In genomic region chr7:50474382-50475155, GRCh38 we compare ENCODE assay signal across 23 cellular contexts. TPM values are rescaled to one million over a fixed set of nuclear protein-coding genes. Genes with fewer than 3 reads are reported as not detected.
DNase-seq lines count a peak whose midpoint lies in the region; ATAC-seq and TF ChIP-seq lines count a peak whose summit lies in the region.
"Had no signal": no experiment of that assay in that cellular context is flagged by ENCODE, and none has a peak within 500 bp of the region (broad histone marks: within the 10 kb centered on the region; RNA-seq: fewer than 3 reads in every experiment).

No MANE protein-coding gene starts in this region.

- in situ Hi-C loops in gastrocnemius medialis (cut with MboI; ENCODE audit: low sequenced_read_pairs in 4 of 4), result loop anchor here in 3 of 4 donors (25.0 kb wide), 5 partner anchors 213 to 888 kb away; partner anchors contain the start of gene GRB10 (in 2 of the 3)

- no peak overlapping the region for H3K4me3 Mint-ChIP-seq in activated CD4-positive, alpha-beta T cell treated with anti-CD3 and anti-CD28 coated beads, Interleukin-2, amount 10 ng/mL, durations not matched to agents 24 days and 14 days
- H3K4me3 Mint-ChIP-seq: activated naive CD4-positive, alpha-beta T cell treated with anti-CD3 and anti-CD28 coated beads, Interleukin-2, amount 50 U/mL, for 24 hours; H9; naive thymus-derived CD4-positive, alpha-beta T cell; WTC11 had no signal

- H3K4me1 ChIP-seq in foreskin keratinocyte, result no peaks in the 10 kb centered on the region
- H3K4me1 ChIP-seq in gastrocnemius medialis, result peaks cover 8 to 18% of the 10 kb centered on the region in 2 donors
- H3K4me1 ChIP-seq: left ventricle myocardium inferior, upper lobe of left lung had no signal

- no peak for TF ChIP-seq POLR2A in gastrocnemius medialis (IDR thresholded peaks at IDR 0.05)

- TF ChIP-seq CTCF in foreskin keratinocyte (conservative IDR thresholded peaks at IDR 0.05) (no peak), gastrocnemius medialis (IDR thresholded peaks at IDR 0.05 in 4 of 5, conservative IDR thresholded peaks at IDR 0.05 in 1 of 5) (no peak)

- H3K9me3 Mint-ChIP-seq in activated CD4-positive, alpha-beta T cell treated with anti-CD3 and anti-CD28 coated beads, Interleukin-2, amount 10 ng/mL, durations not matched to agents 24 days and 14 days, result no peaks in the 10 kb centered on the region
- H3K9me3 Mint-ChIP-seq: activated naive CD4-positive, alpha-beta T cell treated with anti-CD3 and anti-CD28 coated beads, Interleukin-2, amount 50 U/mL, for 24 hours; H9; naive thymus-derived CD4-positive, alpha-beta T cell; WTC11 had no signal

- H3K36me3 ChIP-seq in gastrocnemius medialis, result no peaks in the 10 kb centered on the region
- H3K36me3 ChIP-seq: left ventricle myocardium inferior, upper lobe of left lung had no signal

- no peak overlapping the region for H3K4me3 ChIP-seq in gastrocnemius medialis
- H3K4me3 ChIP-seq: coronary artery, K562, left ventricle myocardium inferior, upper lobe of left lung had no signal

- no peaks in the 10 kb centered on the region for H3K36me3 Mint-ChIP-seq in activated CD4-positive, alpha-beta T cell treated with anti-CD3 and anti-CD28 coated beads, Interleukin-2, amount 10 ng/mL, durations not matched to agents 24 days and 14 days (ENCODE audit: low read depth)
- H3K36me3 Mint-ChIP-seq: activated naive CD4-positive, alpha-beta T cell treated with anti-CD3 and anti-CD28 coated beads, Interleukin-2, amount 50 U/mL, for 24 hours; naive thymus-derived CD4-positive, alpha-beta T cell; WTC11 had no signal

- H3K27ac Mint-ChIP-seq in activated CD4-positive, alpha-beta T cell treated with anti-CD3 and anti-CD28 coated beads, Interleukin-2, amount 10 ng/mL, durations not matched to agents 24 days and 14 days, result no peak overlapping the region
- H3K27ac Mint-ChIP-seq: activated naive CD4-positive, alpha-beta T cell treated with anti-CD3 and anti-CD28 coated beads, Interleukin-2, amount 50 U/mL, for 24 hours; H9; WTC11 had no signal

- peaks cover 3% of the 10 kb centered on the region for H3K4me1 Mint-ChIP-seq in activated CD4-positive, alpha-beta T cell treated with anti-CD3 and anti-CD28 coated beads, Interleukin-2, amount 10 ng/mL, durations not matched to agents 24 days and 14 days
- H3K4me1 Mint-ChIP-seq: activated naive CD4-positive, alpha-beta T cell treated with anti-CD3 and anti-CD28 coated beads, Interleukin-2, amount 50 U/mL, for 24 hours; naive thymus-derived CD4-positive, alpha-beta T cell had no signal

- H3K27me3 ChIP-seq in foreskin keratinocyte, result peaks cover 28% of the 10 kb centered on the region
- no peaks in the 10 kb centered on the region for H3K27me3 ChIP-seq in gastrocnemius medialis
- H3K27me3 ChIP-seq: BE2C, upper lobe of left lung had no signal

- intact Hi-C loops in activated CD4-positive, alpha-beta T cell treated with anti-CD3 and anti-CD28 coated beads, Interleukin-2, amount 10 ng/mL, durations not matched to agents 24 days and 14 days (cut with micrococcal nuclease), result no loop called here
- intact Hi-C loops in gastrocnemius medialis (cut with DNase I; ENCODE audit: low total_unique reads), result loop anchor here (2.0 to 5.0 kb wide), 2 partner anchors 30 to 118 kb away; no protein-coding TSS in a partner anchor

- DNase-seq in activated CD4-positive, alpha-beta T cell treated with anti-CD3 and anti-CD28 coated beads, Interleukin-2, amount 10 ng/mL, durations not matched to agents 24 days and 14 days, result peak; percentile 49
- DNase-seq in activated CD4-positive, alpha-beta T cell treated with anti-CD3 and anti-CD28 coated beads for 4 hours, result no peak
- peak; percentile 18 for DNase-seq in T1000 (lab: John Stamatoyannopoulos, UW)
- no peak for DNase-seq in foreskin keratinocyte
- DNase-seq in gastrocnemius medialis, result peak; percentile 51 to 79
- DNase-seq in cerebellum (ENCODE audit: low spot score), result no peak
- no peak for DNase-seq in HEK293T (ENCODE audit: extremely low spot score)
- DNase-seq in globus pallidus (ENCODE audit: low spot score), result no peak
- DNase-seq: activated CD4-positive, alpha-beta T cell treated with anti-CD3 and anti-CD28 coated beads, Interleukin-2, amount 50 U/mL, for 4 hours; aorta; BE2C; DMS79; GF-D8; H9; left ventricle myocardium inferior; naive thymus-derived CD4-positive, alpha-beta T cell; retina; upper lobe of left lung had no signal

- POLR2A ChIA-PET in HEK293T (lab: Yijun Ruan, JAX), result interaction anchor here (1.4 kb wide), 1 partner anchor 25 kb away, joined by 4 read pairs; the partner anchor contains the start of gene FIGNL1

- ATAC-seq in foreskin keratinocyte (peak; percentile 53), gastrocnemius medialis (peak; percentile 68 to 79)
- ATAC-seq: K562; naive thymus-derived CD4-positive, alpha-beta T cell; Panc1; WTC11 had no signal

- CTCF ChIA-PET in HEK293T (lab: Yijun Ruan, JAX), result no interaction called here

- no peak overlapping the region for H3K27ac ChIP-seq in foreskin keratinocyte
- peak overlapping the region; percentile 50 to 83 (median 78) for H3K27ac ChIP-seq in gastrocnemius medialis
- H3K27ac ChIP-seq: coronary artery, left ventricle myocardium inferior, upper lobe of left lung had no signal

- no peaks in the 10 kb centered on the region for H3K9me3 ChIP-seq in gastrocnemius medialis
- H3K9me3 ChIP-seq: BE2C, left ventricle myocardium inferior, upper lobe of left lung had no signal

- peaks cover 14% of the 10 kb centered on the region for H3K27me3 Mint-ChIP-seq in activated CD4-positive, alpha-beta T cell treated with anti-CD3 and anti-CD28 coated beads, Interleukin-2, amount 10 ng/mL, durations not matched to agents 24 days and 14 days
- H3K27me3 Mint-ChIP-seq: activated naive CD4-positive, alpha-beta T cell treated with anti-CD3 and anti-CD28 coated beads, Interleukin-2, amount 50 U/mL, for 24 hours had no signal

TF ChIP-seq in HEK293T, 16 proteins besides CTCF, POLR2A, EP300 and RAD21:
- no peak for TF ChIP-seq ZNF384 (IDR thresholded peaks at IDR 0.05)
- TF ChIP-seq NFRKB (IDR thresholded peaks at IDR 0.05), result no peak
- TF ChIP-seq L3MBTL2 (conservative IDR thresholded peaks at IDR 0.05), result no peak
- no peak for TF ChIP-seq SP1 (IDR thresholded peaks at IDR 0.05)
- no peak for TF ChIP-seq LEF1 (IDR thresholded peaks at IDR 0.05; ENCODE audit: borderline replicate concordance)
- no peak for TF ChIP-seq FOXM1 (IDR thresholded peaks at IDR 0.05; ENCODE audit: borderline replicate concordance)
- no peak for TF ChIP-seq CTBP1 (IDR thresholded peaks at IDR 0.05; ENCODE audit: borderline replicate concordance)
- no peak for TF ChIP-seq TARDBP (IDR thresholded peaks at IDR 0.05)
- no peak for TF ChIP-seq ELF4 (IDR thresholded peaks at IDR 0.05)
- no peak for TF ChIP-seq HDGF (IDR thresholded peaks at IDR 0.05; ENCODE audit: borderline replicate concordance)
- TF ChIP-seq PKNOX1 (IDR thresholded peaks at IDR 0.05), result no peak
- TF ChIP-seq BHLHE40 (IDR thresholded peaks at IDR 0.05; ENCODE audit: borderline replicate concordance), result no peak
- no peak for TF ChIP-seq SUZ12 (IDR thresholded peaks at IDR 0.05)
TF ChIP-seq in HEK293T: peak in this region for 0.

RNA-seq across cellular contexts. Expression of gene FIGNL1, which starts 24.4 kb away (rescaled TPM):
- 44.7 and 47.4 TPM in 2 replicates for total RNA-seq in activated CD4-positive, alpha-beta T cell treated with anti-CD3 and anti-CD28 coated beads, Interleukin-2, amount 10 ng/mL, durations not matched to agents 24 days and 14 days
- total RNA-seq in foreskin keratinocyte, result 29.5 and 33.5 TPM in 2 replicates
- polyA plus RNA-seq in foreskin keratinocyte, result 7.5 and 9.1 TPM in 2 replicates
- 1 to 10 TPM; 2.3 to 9.2 (median 6.2) TPM for total RNA-seq in gastrocnemius medialis
- total RNA-seq in cerebellum, result 33.7 TPM

Comparison
In these comparisons a context has a peak if more than half of its experiments do, and no peak if none do; other contexts are left out.
1. DNase-seq: peak in activated CD4-positive, alpha-beta T cell treated with anti-CD3 and anti-CD28 coated beads, Interleukin-2, amount 10 ng/mL, durations not matched to agents 24 days and 14 days (single experiment), T1000 (single experiment) and gastrocnemius medialis (2 of 2); none in activated CD4-positive, alpha-beta T cell treated with anti-CD3 and anti-CD28 coated beads for 4 hours (0 of 2), foreskin keratinocyte (0 of 2), cerebellum (single experiment), HEK293T (single experiment) and globus pallidus (single experiment).